In the genomic region with DNA sequence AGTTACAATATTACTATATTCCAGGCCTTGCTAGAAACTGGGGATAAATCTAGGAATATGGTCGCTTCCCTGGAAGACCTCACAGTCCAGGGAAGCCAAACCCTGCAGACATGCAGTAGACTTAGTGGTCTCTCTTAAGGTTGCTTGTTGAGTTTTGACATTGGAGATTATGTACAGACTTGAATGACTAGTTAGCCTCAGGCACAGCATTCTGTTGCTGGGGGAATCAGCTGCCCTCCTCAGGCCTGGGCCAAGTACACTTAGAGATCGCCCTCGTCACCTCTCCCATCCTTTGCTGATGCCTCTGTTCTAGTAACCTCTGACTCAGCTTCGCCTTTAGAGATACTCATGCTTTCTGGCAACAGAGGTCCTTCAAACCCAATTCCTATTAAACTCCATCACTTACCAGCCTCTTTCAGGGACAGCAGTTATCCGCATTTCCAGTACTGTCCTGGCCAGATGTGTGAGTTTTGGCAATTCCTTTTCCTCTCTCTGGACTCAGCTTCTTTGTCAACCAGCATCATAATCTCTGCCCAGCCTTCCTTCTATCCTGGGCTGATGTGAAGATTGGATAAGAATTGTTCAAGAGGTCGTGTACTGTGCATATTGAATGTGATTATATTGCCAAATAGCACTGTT, we compare ENCODE assay signal across 7 cellular contexts. TPM values are rescaled to one million over a fixed set of nuclear protein-coding genes. Genes with fewer than 3 reads are reported as not detected.
DNase-seq lines count a peak whose midpoint lies in the region; ATAC-seq and TF ChIP-seq lines count a peak whose summit lies in the region.

No MANE protein-coding gene starts in this region.

- peaks cover 10% of the 10 kb centered on the region for H3F3A ChIP-seq in smooth muscle cell (ENCODE audit: low read depth)

- peak overlapping the region; percentile 80 for H3K4me2 ChIP-seq in smooth muscle cell

- 89% methylated on average over 6 of the region's 6 CpGs for WGBS in smooth muscle cell (ENCODE audit: low lambda C conversion rate)

- DNase-seq in H7 (no peak), fibroblast of the aortic adventitia (ENCODE audit: low read depth) (peak; percentile 37), smooth muscle cell (lab: John Stamatoyannopoulos, UW; ENCODE audit: unreplicated experiment) (no peak), cerebellar cortex (ENCODE audit: low spot score) (no peak), medulla oblongata (ENCODE audit: extremely low spot score) (no peak)

- no peaks in the 10 kb centered on the region for H3K9me3 ChIP-seq in smooth muscle cell (replicated peaks; ENCODE audit: low read depth)

- no peak overlapping the region for H2AFZ ChIP-seq in smooth muscle cell (ENCODE audit: low read depth)

- no peaks in the 10 kb centered on the region for H3K4me1 ChIP-seq in smooth muscle cell (ENCODE audit: low read depth)

- ATAC-seq in SK-N-SH treated with all-trans-retinoic acid at 6 μM for 48 hours (no peak), GM21447 (IDR thresholded peaks at IDR 0.05; ENCODE audit: unreplicated experiment) (no peak)

- H3K9ac ChIP-seq in smooth muscle cell (ENCODE audit: low read depth): peak overlapping the region; percentile 88

- TF ChIP-seq CTCF in fibroblast of the aortic adventitia (IDR thresholded peaks at IDR 0.05; ENCODE audit: insufficient read depth, low read length) (no peak), smooth muscle cell (IDR thresholded peaks at IDR 0.05; ENCODE audit: borderline replicate concordance, insufficient read depth, poor library complexity, severe bottlenecking) (no peak)

- no peaks in the 10 kb centered on the region for H4K20me1 ChIP-seq in smooth muscle cell (ENCODE audit: low read depth)

- peak overlapping the region; percentile 93 for H3K27ac ChIP-seq in smooth muscle cell (ENCODE audit: low read depth)

- H3K4me3 ChIP-seq in H7 (ENCODE audit: insufficient read depth, low read depth, low read length): peak overlapping the region; percentile 81
- peak overlapping the region; percentile 63 for H3K4me3 ChIP-seq in fibroblast of the aortic adventitia (ENCODE audit: low read depth, low read length)
- peak overlapping the region; percentile 52 for H3K4me3 ChIP-seq in smooth muscle cell

- H3K27me3 ChIP-seq in H7 (ENCODE audit: control insufficient read depth, insufficient read depth, low read length) (no peaks in the 10 kb centered on the region; the same call in none of the 2 replicates), smooth muscle cell (ENCODE audit: low read depth) (no peaks in the 10 kb centered on the region)

- H3K79me2 ChIP-seq in smooth muscle cell (ENCODE audit: low read depth): no peaks in the 10 kb centered on the region

- H3K36me3 ChIP-seq in H7 (replicated peaks; ENCODE audit: control insufficient read depth, insufficient read depth, low read length) (peaks cover 2% of the 10 kb centered on the region), smooth muscle cell (ENCODE audit: low read depth) (no peaks in the 10 kb centered on the region)

TF ChIP-seq in SK-N-SH treated with all-trans-retinoic acid at 6 μM for 48 hours, 23 proteins besides CTCF, POLR2A, EP300 and RAD21:
- TF ChIP-seq RARB (CRISPR knock-in tag; IDR thresholded peaks at IDR 0.05): 0 out of 2 replicates have a peak, but pooled peaks have one; percentile 1
- TF ChIP-seq GLIS3 (CRISPR knock-in tag; IDR thresholded peaks at IDR 0.05): no peak
- TF ChIP-seq ZNF8 (CRISPR knock-in tag; IDR thresholded peaks at IDR 0.05): no peak

RNA-seq across cellular contexts. Expression of a gene that starts 0.8 kb away (rescaled TPM):
- total RNA-seq in H7 (2014; rRNA removed; shearing (Covaris generic)): 50.0 and 62.6 TPM in 2 replicates
- total RNA-seq in fibroblast of the aortic adventitia (ENCODE audit: low replicate concordance) (24.5 and 49.5 TPM in 2 replicates), smooth muscle cell (12.2 and 19.0 TPM in 2 replicates)
- 42.2 and 51.9 TPM in 2 replicates for polyA plus RNA-seq in smooth muscle cell

RNA-seq across cellular contexts. Expression of a gene that starts 7.6 kb away (rescaled TPM):
- total RNA-seq in H7 (2014; rRNA removed; shearing (Covaris generic)): 0.14 TPM in 1 of 2 replicates, not detected in the other
- total RNA-seq in fibroblast of the aortic adventitia (ENCODE audit: low replicate concordance): not detected in 2 replicates
- not detected in 2 replicates for total RNA-seq in smooth muscle cell
- polyA plus RNA-seq in smooth muscle cell: not detected in 2 replicates

RNA-seq across cellular contexts. Expression of a gene that starts 10.2 kb away (rescaled TPM):
- 97.8 and 114 TPM in 2 replicates for total RNA-seq in H7 (2014; rRNA removed; shearing (Covaris generic))
- total RNA-seq in fibroblast of the aortic adventitia (ENCODE audit: low replicate concordance) (99.0 and 220 TPM in 2 replicates), smooth muscle cell (72.2 and 74.1 TPM in 2 replicates)
- polyA plus RNA-seq in smooth muscle cell: 117 and 148 TPM in 2 replicates

RNA-seq across cellular contexts. Expression of a gene that starts 22.2 kb away (rescaled TPM):
- total RNA-seq in H7 (2014; rRNA removed; shearing (Covaris generic)): not detected in 2 replicates
- total RNA-seq in fibroblast of the aortic adventitia (ENCODE audit: low replicate concordance) (0.90 TPM in 1 of 2 replicates, not detected in the other), smooth muscle cell (not detected in 2 replicates)
- not detected in 2 replicates for polyA plus RNA-seq in smooth muscle cell

RNA-seq across cellular contexts. Expression of a gene that starts 32.6 kb away (rescaled TPM):
- total RNA-seq in H7 (2014; rRNA removed; shearing (Covaris generic)): 4.2 and 6.7 TPM in 2 replicates
- 0.98 and 8.9 TPM in 2 replicates for total RNA-seq in fibroblast of the aortic adventitia (ENCODE audit: low replicate concordance)
- total RNA-seq in smooth muscle cell: 1.1 and 3.4 TPM in 2 replicates
- polyA plus RNA-seq in smooth muscle cell: 6.1 and 7.1 TPM in 2 replicates
